Comparison of ENCODE assay signal across 17 cellular contexts in the genomic region with DNA sequence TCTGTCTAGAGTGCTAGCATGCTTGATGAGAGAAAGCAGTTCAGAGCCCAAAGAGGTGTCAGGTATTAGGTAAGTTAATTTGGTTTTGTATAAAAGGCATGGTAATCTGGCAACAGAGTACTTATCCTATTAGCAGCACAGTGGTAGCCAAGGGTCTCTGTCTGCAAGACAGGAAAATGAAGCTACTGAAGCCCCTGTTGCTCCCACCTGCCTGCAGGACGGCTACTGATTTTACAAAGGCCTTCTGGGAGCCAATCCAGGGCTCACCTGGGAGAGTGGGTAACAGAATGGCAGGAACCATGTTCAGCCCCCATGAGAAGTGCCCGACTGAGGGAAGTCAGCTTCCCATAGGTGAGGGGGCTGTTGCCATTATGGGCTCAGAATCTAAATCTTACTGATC. TPM values are rescaled to one million over a fixed set of nuclear protein-coding genes. Genes with fewer than 3 reads are reported as not detected.
"Had no signal": no experiment of that assay in that cellular context is flagged by ENCODE, and none has a peak within 500 bp of the region (broad histone marks: within the 10 kb centered on the region; RNA-seq: fewer than 3 reads in every experiment).

No MANE protein-coding gene starts in this region.

RNA-seq across cellular contexts. Expression of a gene that starts 36.8 kb away (rescaled TPM):
- total RNA-seq: natural killer cell, occipital lobe, osteoblast, progenitor cell of endocrine pancreas, renal cortical epithelial cell, right cardiac atrium, right lobe of liver, sigmoid colon, stomach, subcutaneous adipose tissue, thoracic aorta, thyroid gland, tibial nerve, ureter had no signal
- polyA plus RNA-seq: neural cell, ovary, right cardiac atrium, sigmoid colon, small intestine had no signal
